8 cellular contexts compared by ENCODE assay signal in genomic region chr2:226800941-226801784, GRCh38. TPM values are rescaled to one million over a fixed set of nuclear protein-coding genes. Genes with fewer than 3 reads are reported as not detected.
DNase-seq lines count a peak whose midpoint lies in the region; ATAC-seq and TF ChIP-seq lines count a peak whose summit lies in the region.

No MANE protein-coding gene starts in this region.

- DNase-seq in CD4-positive, CD25-positive, alpha-beta regulatory T cell, result peak; percentile 48 to 82 (median 59)
- peak; percentile 81 to 94 (median 88) for DNase-seq in Peyer's patch
- peak; percentile 65 for DNase-seq in activated gamma-delta T cell treated with anti-CD3 and anti-CD28 coated beads, Interleukin-2, amount 50 U/mL, for 16 hours (ENCODE audit: low read depth)
- no peak for DNase-seq in omental fat pad (ENCODE audit: low spot score)
- peak; percentile 93 to 94 for DNase-seq in thyroid gland

- H3K36me3 Mint-ChIP-seq in CD4-positive, CD25-positive, alpha-beta regulatory T cell, result no peaks in the 10 kb centered on the region

- peak overlapping the region; percentile 53 for H3K4me3 ChIP-seq in CD4-positive, CD25-positive, alpha-beta regulatory T cell (ENCODE audit: low read depth, low read length)
- H3K4me3 ChIP-seq in Peyer's patch (peak overlapping the region; percentile 40 to 94 (median 80)), gastroesophageal sphincter (peak overlapping the region; percentile 85 to 89), thyroid gland (replicated peaks in 1 of 3) (peak overlapping the region in 2 of 3 donors; percentile 0 to 76)

- WGBS in gastroesophageal sphincter (ENCODE audit: low coverage in 1 of 2), 2 donors, result 16 to 40% methylated on average over 1 to 15 of the region's 33 CpGs
- 9 to 16% methylated on average over 33 of the region's 33 CpGs for WGBS in thyroid gland, 2 donors

- H3K9me3 ChIP-seq in CD4-positive, CD25-positive, alpha-beta regulatory T cell (ENCODE audit: control insufficient read depth in 2 of 2, low read length in 2 of 2), result no peaks in the 10 kb centered on the region
- H3K9me3 ChIP-seq in Peyer's patch (no peaks in the 10 kb centered on the region), gastroesophageal sphincter (no peaks in the 10 kb centered on the region), thyroid gland (no peaks in the 10 kb centered on the region)

- peaks cover 7% of the 10 kb centered on the region for H3K27me3 ChIP-seq in CD4-positive, CD25-positive, alpha-beta regulatory T cell (ENCODE audit: control insufficient read depth, insufficient read depth, low read length)
- H3K27me3 ChIP-seq in Peyer's patch, result no peaks in the 10 kb centered on the region
- H3K27me3 ChIP-seq in gastroesophageal sphincter, result peaks cover 4% of the 10 kb centered on the region
- no peaks in the 10 kb centered on the region for H3K27me3 ChIP-seq in thyroid gland

- peaks cover 5 to 20% (median 12%) of the 10 kb centered on the region in 4 donors for H3K4me1 Mint-ChIP-seq in CD4-positive, CD25-positive, alpha-beta regulatory T cell

- ATAC-seq in CD4-positive, CD25-positive, alpha-beta regulatory T cell (ENCODE audit: low read depth in 2 of 2), result peak; percentile 33 to 47
- ATAC-seq in GM19397 (IDR thresholded peaks at IDR 0.05; ENCODE audit: unreplicated experiment) (peak; percentile 77), HG03558 (IDR thresholded peaks at IDR 0.05; ENCODE audit: extremely low read depth, unreplicated experiment) (peak; percentile 77), gastroesophageal sphincter (peak; percentile 73), omental fat pad (ENCODE audit: low FRiP score) (peak; percentile 60)

- TF ChIP-seq POLR2A in Peyer's patch (IDR thresholded peaks at IDR 0.05) (peak in 1 of 2 donors; percentile 69), gastroesophageal sphincter (IDR thresholded peaks at IDR 0.05) (peak; percentile 38 to 56), thyroid gland (IDR thresholded peaks at IDR 0.05) (peak; percentile 67 to 95)

- H3K4me3 Mint-ChIP-seq in CD4-positive, CD25-positive, alpha-beta regulatory T cell, result peak overlapping the region; percentile 70 to 88 (median 86)

- H3K36me3 ChIP-seq in CD4-positive, CD25-positive, alpha-beta regulatory T cell (ENCODE audit: control insufficient read depth, insufficient read depth, low read length), result no peaks in the 10 kb centered on the region
- H3K36me3 ChIP-seq in Peyer's patch (no peaks in the 10 kb centered on the region), gastroesophageal sphincter (peaks cover 0 to 8% of the 10 kb centered on the region in 2 donors), thyroid gland (peaks cover 2% of the 10 kb centered on the region in 2 donors)

- intact Hi-C loops in thyroid gland (cut with DNase I), result loop anchor here (5.0 kb wide), 2 partner anchors 186 to 1129 kb away; no protein-coding TSS in a partner anchor

- H3K27me3 Mint-ChIP-seq in CD4-positive, CD25-positive, alpha-beta regulatory T cell, result peaks cover 38% of the 10 kb centered on the region

- no peaks in the 10 kb centered on the region for H3K9me3 Mint-ChIP-seq in CD4-positive, CD25-positive, alpha-beta regulatory T cell

- H3K4me1 ChIP-seq in CD4-positive, CD25-positive, alpha-beta regulatory T cell (ENCODE audit: control insufficient read depth, insufficient read depth, low read length, poor library complexity, severe bottlenecking), result peaks cover 30% of the 10 kb centered on the region
- peaks cover 0 to 26% (median 8%) of the 10 kb centered on the region in 4 donors for H3K4me1 ChIP-seq in Peyer's patch
- H3K4me1 ChIP-seq in gastroesophageal sphincter, result peaks cover 0 to 55% (median 24%) of the 10 kb centered on the region in 3 donors
- peaks cover 9 to 18% of the 10 kb centered on the region in 2 donors for H3K4me1 ChIP-seq in thyroid gland

- TF ChIP-seq CTCF in Peyer's patch (IDR thresholded peaks at IDR 0.05) (no peak), gastroesophageal sphincter (IDR thresholded peaks at IDR 0.05) (no peak), omental fat pad (IDR thresholded peaks at IDR 0.05) (no peak), thyroid gland (IDR thresholded peaks at IDR 0.05) (no peak)

- H3K27ac Mint-ChIP-seq in CD4-positive, CD25-positive, alpha-beta regulatory T cell, result peak overlapping the region in 2 of 3 donors; percentile 38 to 83

- TF ChIP-seq EP300 in gastroesophageal sphincter (IDR thresholded peaks at IDR 0.05), result no peak

- no peak overlapping the region for H3K27ac ChIP-seq in CD4-positive, CD25-positive, alpha-beta regulatory T cell (ENCODE audit: insufficient read depth, low read length, poor library complexity, severe bottlenecking)
- H3K27ac ChIP-seq in Peyer's patch (peak overlapping the region; percentile 61 to 92 (median 88)), gastroesophageal sphincter (peak overlapping the region; percentile 94 to 97 (median 95)), thyroid gland (peak overlapping the region; percentile 84 to 98 (median 94))

RNA-seq across cellular contexts. Expression of gene IRS1, which starts 1.5 kb away (rescaled TPM):
- 3.5 TPM for total RNA-seq in CD4-positive, CD25-positive, alpha-beta regulatory T cell
- under 1 TPM in 3 of 4 donors, not detected in 1; 0.05 to 0.17 (median 0.13) TPM for polyA plus RNA-seq in CD4-positive, CD25-positive, alpha-beta regulatory T cell
- total RNA-seq in Peyer's patch (10 to 100 TPM in 3 of 4 donors, 1 to 10 TPM in 1; 8.3 to 67.7 (median 22.5) TPM), gastroesophageal sphincter (10 to 100 TPM; 17.4 to 39.0 (median 25.3) TPM), omental fat pad (10 to 100 TPM; 14.3 to 16.2 (median 15.5) TPM), thyroid gland (100 to 1,000 TPM in 2 of 4 donors, 10 to 100 TPM in 2; 61.9 to 166 (median 98.7) TPM)

RNA-seq across cellular contexts. Expression of gene RHBDD1, which starts 34.7 kb away (rescaled TPM):
- total RNA-seq in CD4-positive, CD25-positive, alpha-beta regulatory T cell, result 56.4 TPM
- 10 to 100 TPM; 24.7 to 39.6 (median 26.1) TPM for polyA plus RNA-seq in CD4-positive, CD25-positive, alpha-beta regulatory T cell
- total RNA-seq in Peyer's patch, result 10 to 100 TPM; 12.6 to 68.5 (median 30.6) TPM
- 10 to 100 TPM; 22.2 to 35.2 (median 24.7) TPM for total RNA-seq in gastroesophageal sphincter
- 10 to 100 TPM; 12.1 to 21.6 (median 19.3) TPM for total RNA-seq in omental fat pad
- total RNA-seq in thyroid gland, result 10 to 100 TPM; 17.2 to 36.5 (median 26.2) TPM
